In genomic region chr2:122062506-122062905, GRCh38 we compare ENCODE assay signal across 30 cellular contexts.
"Had no signal": no experiment of that assay in that cellular context is flagged by ENCODE, and none has a peak within 500 bp of the region (broad histone marks: within the 10 kb centered on the region; RNA-seq: fewer than 3 reads in every experiment).

No MANE protein-coding gene starts in this region.

- H3K4me3 ChIP-seq: ascending aorta, breast epithelium, cardiac muscle cell, colonic mucosa had no signal

- H3K27ac ChIP-seq: ascending aorta, breast epithelium, cardiac muscle cell, colonic mucosa had no signal

- H3K9me3 ChIP-seq: ascending aorta, breast epithelium, colonic mucosa had no signal

- H3K27me3 Mint-ChIP-seq: activated CD4-positive, alpha-beta T cell treated with anti-CD3 and anti-CD28 coated beads for 36 hours; activated CD4-positive, alpha-beta T cell treated with anti-CD3 and anti-CD28 coated beads, Interleukin-2, amount 10 ng/mL, durations not matched to agents 24 days and 14 days; activated CD8-positive, alpha-beta memory T cell treated with anti-CD3 and anti-CD28 coated beads, Interleukin-2, amount 10 ng/mL, durations not matched to agents 7 days and 5 days; activated naive CD4-positive, alpha-beta T cell treated with anti-CD3 and anti-CD28 coated beads, Interleukin-2, amount 10 ng/mL, durations not matched to agents 7 days and 5 days; activated naive CD8-positive, alpha-beta T cell treated with anti-CD3 and anti-CD28 coated beads, Interleukin-2, amount 10 ng/mL, durations not matched to agents 7 days and 5 days had no signal

- H3K4me1 ChIP-seq: ascending aorta, breast epithelium, colonic mucosa had no signal

- FAIRE-seq: endometrium, frontal cortex had no signal

- H3K27ac Mint-ChIP-seq: activated CD4-positive, alpha-beta memory T cell treated with anti-CD3 and anti-CD28 coated beads for 36 hours; activated CD4-positive, alpha-beta T cell treated with anti-CD3 and anti-CD28 coated beads for 36 hours; activated CD4-positive, alpha-beta T cell treated with anti-CD3 and anti-CD28 coated beads, Interleukin-2, amount 10 ng/mL, durations not matched to agents 24 days and 14 days; activated CD8-positive, alpha-beta memory T cell treated with anti-CD3 and anti-CD28 coated beads, Interleukin-2, amount 10 ng/mL, durations not matched to agents 7 days and 5 days; activated CD8-positive, alpha-beta T cell treated with anti-CD3 and anti-CD28 coated beads, Interleukin-2, amount 10 ng/mL, durations not matched to agents 7 days and 5 days; activated naive CD4-positive, alpha-beta T cell treated with anti-CD3 and anti-CD28 coated beads, Interleukin-2, amount 10 ng/mL, durations not matched to agents 7 days and 5 days; activated naive CD4-positive, alpha-beta T cell treated with anti-CD3 and anti-CD28 coated beads, Interleukin-2, amount 50 U/mL, for 72 hours; activated naive CD8-positive, alpha-beta T cell treated with anti-CD3 and anti-CD28 coated beads, Interleukin-2, amount 10 ng/mL, durations not matched to agents 7 days and 5 days; activated T-helper 1 cell treated with anti-CD3 and anti-CD28 coated beads, Interleukin-12 subunit alpha, Interleukin-12 subunit beta, Interleukin-2, Interleukin-4 antibody, amounts not matched to agents 30 ng/mL and 10 ng/mL and 1 ng/mL, durations not matched to agents 14 hours and 24 hours and 36 hours; brain had no signal

- H3K36me3 ChIP-seq: ascending aorta, breast epithelium, cardiac muscle cell, colonic mucosa had no signal

- H3K9me3 Mint-ChIP-seq: activated CD4-positive, alpha-beta memory T cell treated with anti-CD3 and anti-CD28 coated beads for 36 hours; activated CD4-positive, alpha-beta T cell treated with anti-CD3 and anti-CD28 coated beads, Interleukin-2, amount 10 ng/mL, durations not matched to agents 24 days and 14 days; activated naive CD4-positive, alpha-beta T cell treated with anti-CD3 and anti-CD28 coated beads, Interleukin-2, amount 10 ng/mL, durations not matched to agents 7 days and 5 days; activated naive CD4-positive, alpha-beta T cell treated with anti-CD3 and anti-CD28 coated beads, Interleukin-2, amount 50 U/mL, for 72 hours; activated naive CD8-positive, alpha-beta T cell treated with anti-CD3 and anti-CD28 coated beads, Interleukin-2, amount 10 ng/mL, durations not matched to agents 7 days and 5 days; activated T-helper 1 cell treated with anti-CD3 and anti-CD28 coated beads, Interleukin-12 subunit alpha, Interleukin-12 subunit beta, Interleukin-2, Interleukin-4 antibody, amounts not matched to agents 30 ng/mL and 10 ng/mL and 1 ng/mL, durations not matched to agents 14 hours and 24 hours and 36 hours had no signal

- H3K36me3 Mint-ChIP-seq: activated CD4-positive, alpha-beta memory T cell treated with anti-CD3 and anti-CD28 coated beads for 36 hours; activated CD8-positive, alpha-beta memory T cell treated with anti-CD3 and anti-CD28 coated beads, Interleukin-2, amount 10 ng/mL, durations not matched to agents 7 days and 5 days; activated naive CD4-positive, alpha-beta T cell treated with anti-CD3 and anti-CD28 coated beads, Interleukin-2, amount 10 ng/mL, durations not matched to agents 7 days and 5 days; activated naive CD4-positive, alpha-beta T cell treated with anti-CD3 and anti-CD28 coated beads, Interleukin-2, amount 50 U/mL, for 72 hours; activated naive CD8-positive, alpha-beta T cell treated with anti-CD3 and anti-CD28 coated beads, Interleukin-2, amount 10 ng/mL, durations not matched to agents 7 days and 5 days; brain had no signal

- H3K4me1 Mint-ChIP-seq: activated CD4-positive, alpha-beta T cell treated with anti-CD3 and anti-CD28 coated beads for 36 hours; activated CD4-positive, alpha-beta T cell treated with anti-CD3 and anti-CD28 coated beads, Interleukin-2, amount 10 ng/mL, durations not matched to agents 24 days and 14 days; activated CD8-positive, alpha-beta memory T cell treated with anti-CD3 and anti-CD28 coated beads, Interleukin-2, amount 10 ng/mL, durations not matched to agents 7 days and 5 days; activated naive CD4-positive, alpha-beta T cell treated with anti-CD3 and anti-CD28 coated beads, Interleukin-2, amount 10 ng/mL, durations not matched to agents 7 days and 5 days; activated naive CD8-positive, alpha-beta T cell treated with anti-CD3 and anti-CD28 coated beads, Interleukin-2, amount 10 ng/mL, durations not matched to agents 7 days and 5 days; brain had no signal

- ATAC-seq: activated CD4-positive, alpha-beta T cell treated with anti-CD3 and anti-CD28 coated beads for 36 hours; activated CD8-positive, alpha-beta memory T cell treated with anti-CD3 and anti-CD28 coated beads, Interleukin-2, amount 10 ng/mL, durations not matched to agents 7 days and 5 days; activated CD8-positive, alpha-beta T cell treated with anti-CD3 and anti-CD28 coated beads, Interleukin-2, amount 10 ng/mL, durations not matched to agents 7 days and 5 days; activated naive CD4-positive, alpha-beta T cell treated with anti-CD3 and anti-CD28 coated beads, Interleukin-2, amount 50 U/mL, for 72 hours; esophagus mucosa had no signal

- H3K27me3 ChIP-seq: ascending aorta, breast epithelium, cardiac muscle cell, colonic mucosa had no signal

- H3K4me3 Mint-ChIP-seq: activated CD4-positive, alpha-beta memory T cell treated with anti-CD3 and anti-CD28 coated beads for 36 hours; activated CD4-positive, alpha-beta T cell treated with anti-CD3 and anti-CD28 coated beads for 36 hours; activated CD4-positive, alpha-beta T cell treated with anti-CD3 and anti-CD28 coated beads, Interleukin-2, amount 10 ng/mL, durations not matched to agents 24 days and 14 days; activated CD8-positive, alpha-beta memory T cell treated with anti-CD3 and anti-CD28 coated beads, Interleukin-2, amount 10 ng/mL, durations not matched to agents 7 days and 5 days; activated CD8-positive, alpha-beta T cell treated with anti-CD3 and anti-CD28 coated beads, Interleukin-2, amount 10 ng/mL, durations not matched to agents 7 days and 5 days; activated naive CD4-positive, alpha-beta T cell treated with anti-CD3 and anti-CD28 coated beads, Interleukin-2, amount 10 ng/mL, durations not matched to agents 7 days and 5 days; activated naive CD8-positive, alpha-beta T cell treated with anti-CD3 and anti-CD28 coated beads, Interleukin-2, amount 10 ng/mL, durations not matched to agents 7 days and 5 days; activated T-helper 1 cell treated with anti-CD3 and anti-CD28 coated beads, Interleukin-12 subunit alpha, Interleukin-12 subunit beta, Interleukin-2, Interleukin-4 antibody, amounts not matched to agents 30 ng/mL and 10 ng/mL and 1 ng/mL, durations not matched to agents 14 hours and 24 hours and 36 hours; brain had no signal

- DNase-seq: activated CD4-positive, alpha-beta memory T cell treated with anti-CD3 and anti-CD28 coated beads for 36 hours; activated CD4-positive, alpha-beta T cell treated with anti-CD3 and anti-CD28 coated beads for 36 hours; activated CD4-positive, alpha-beta T cell treated with anti-CD3 and anti-CD28 coated beads, Interleukin-2, amount 10 ng/mL, durations not matched to agents 24 days and 14 days; activated CD4-positive, CD25-positive, alpha-beta regulatory T cell; activated CD4-positive, CD25-positive, alpha-beta regulatory T cell treated with anti-CD3 and anti-CD28 coated beads, Interleukin-2, amount 50 U/mL, for 72 hours; activated CD8-positive, alpha-beta memory T cell treated with anti-CD3 and anti-CD28 coated beads, Interleukin-2, amount 10 ng/mL, durations not matched to agents 7 days and 5 days; activated CD8-positive, alpha-beta memory T cell treated with anti-CD3 and anti-CD28 coated beads, Interleukin-2, amount 50 U/mL, for 4 hours; activated CD8-positive, alpha-beta T cell treated with anti-CD3 and anti-CD28 coated beads, Interleukin-2, amount 10 ng/mL, durations not matched to agents 7 days and 5 days; activated gamma-delta T cell; activated naive CD4-positive, alpha-beta T cell; activated naive CD4-positive, alpha-beta T cell treated with anti-CD3 and anti-CD28 coated beads, Interleukin-2, amount 10 ng/mL, durations not matched to agents 7 days and 5 days; activated naive CD8-positive, alpha-beta T cell treated with anti-CD3 and anti-CD28 coated beads, Interleukin-2, amount 10 ng/mL, durations not matched to agents 7 days and 5 days; activated T-cell treated with anti-CD3 and anti-CD28 coated beads, Interleukin-2, amount 50 U/mL, for 1 hour; activated T-cell treated with anti-CD3 and anti-CD28 coated beads, Interleukin-2, amount 50 U/mL, for 48 hours; central memory CD4-positive, alpha-beta T cell; cerebellar nuclear complex; colonic mucosa; effector CD8-positive, alpha-beta T cell; foreskin fibroblast; head of caudate nucleus; T-helper 2 cell had no signal
